ENCODE assay signal across 2 cellular contexts in genomic region chr5:72106922-72107873, GRCh38.
TF ChIP-seq lines count a peak whose summit lies in the region.

Gene MAP1B (plus strand): TSS chr5:72107475. CDS start chr5:72107532, 57 bp downstream.

TF ChIP-seq in IMR-90, 13 proteins besides CTCF, POLR2A, EP300 and RAD21:
- TF ChIP-seq ELK1 (IDR thresholded peaks at IDR 0.05; ENCODE audit: borderline replicate concordance, low read depth, low read length), result no peak
- no peak for TF ChIP-seq CEBPB (IDR thresholded peaks at IDR 0.05; ENCODE audit: low read depth, low read length)
- peak; percentile 56; the same call in 1 of the 2 replicates for TF ChIP-seq MAZ (IDR thresholded peaks at IDR 0.05; ENCODE audit: borderline replicate concordance, low read depth, low read length)
- TF ChIP-seq FOS (IDR thresholded peaks at IDR 0.05; ENCODE audit: low read depth, low read length), result no peak
- no peak for TF ChIP-seq USF2 (IDR thresholded peaks at IDR 0.05; ENCODE audit: low read depth, low read length)
- TF ChIP-seq SMC3 (IDR thresholded peaks at IDR 0.05; ENCODE audit: low read depth, low read length), result peak; percentile 8; the same call in 1 of the 2 replicates
TF ChIP-seq in IMR-90: peak in this region for 2.

TF ChIP-seq in liver, 16 proteins besides CTCF, POLR2A, EP300 and RAD21 (continued from another document):
- TF ChIP-seq ZBTB33 (IDR thresholded peaks at IDR 0.05) (no peak), HNF4G (IDR thresholded peaks at IDR 0.05) (no peak), EGR1 (IDR thresholded peaks at IDR 0.05; ENCODE audit: low read depth in 2 of 2) (no peak), MAX (IDR thresholded peaks at IDR 0.05) (no peak), NR2F2 (IDR thresholded peaks at IDR 0.05) (no peak), YY1 (IDR thresholded peaks at IDR 0.05) (no peak), REST (IDR thresholded peaks at IDR 0.05) (no peak), TAF1 (conservative IDR thresholded peaks at IDR 0.05) (no peak)
